Comparison of ENCODE assay signal across 1 cellular context in genomic region chr6:168099201-168100010, GRCh38.
TF ChIP-seq lines count a peak whose summit lies in the region.

No MANE protein-coding gene starts in this region.

TF ChIP-seq in GM23338, 12 proteins besides CTCF, POLR2A, EP300 and RAD21 (continued from another document):
- TF ChIP-seq REST (IDR thresholded peaks at IDR 0.05; ENCODE audit: unreplicated experiment), result no peak
- no peak for TF ChIP-seq POLR2AphosphoS5 (IDR thresholded peaks at IDR 0.05; ENCODE audit: low read depth)
